In genomic region chr2:172089005-172089504, GRCh38 we compare ENCODE assay signal across 17 cellular contexts. TPM values are rescaled to one million over a fixed set of nuclear protein-coding genes. Genes with fewer than 3 reads are reported as not detected.
DNase-seq lines count a peak whose midpoint lies in the region; ATAC-seq and TF ChIP-seq lines count a peak whose summit lies in the region.
"Had no signal": no experiment of that assay in that cellular context is flagged by ENCODE, and none has a peak within 500 bp of the region (broad histone marks: within the 10 kb centered on the region; RNA-seq: fewer than 3 reads in every experiment).

No MANE protein-coding gene starts in this region.

- H3K9me3 ChIP-seq in CD4-positive, alpha-beta T cell (ENCODE audit: control insufficient read depth, low read length) = peaks cover 9% of the 10 kb centered on the region
- H3K9me3 ChIP-seq in CD8-positive, alpha-beta memory T cell (ENCODE audit: low read length) = no peaks in the 10 kb centered on the region
- H3K9me3 ChIP-seq: HAP-1 had no signal

- no peak overlapping the region for H3K27ac ChIP-seq in CD4-positive, alpha-beta T cell (ENCODE audit: low read depth, low read length)
- H3K27ac ChIP-seq in dorsolateral prefrontal cortex = peak overlapping the region in 11 of 59 donors; percentile 5 to 65 (median 54)
- H3K27ac ChIP-seq in CD8-positive, alpha-beta memory T cell (ENCODE audit: low read depth, low read length) = no peak overlapping the region
- H3K27ac ChIP-seq: HL-60, PC-9 had no signal

- no peak for ATAC-seq in CD4-positive, alpha-beta T cell (ENCODE audit: poor library complexity)
- no peak for ATAC-seq in activated CD4-positive, CD25-positive, alpha-beta regulatory T cell treated with anti-CD3 and anti-CD28 coated beads, Interleukin-2, amount 50 U/mL, for 24 hours
- ATAC-seq: CD8-positive, alpha-beta T cell; K562 had no signal

- peak overlapping the region in 35 of 59 donors; percentile 1 to 68 (median 53) for H3K4me3 ChIP-seq in dorsolateral prefrontal cortex
- no peak overlapping the region for H3K4me3 ChIP-seq in CD8-positive, alpha-beta memory T cell (ENCODE audit: low read length)
- H3K4me3 ChIP-seq: HAP-1, K562, PC-9 had no signal

- peaks cover 10% of the 10 kb centered on the region for H3K36me3 Mint-ChIP-seq in CD4-positive, alpha-beta T cell (ENCODE audit: low read depth)
- peaks cover 29% of the 10 kb centered on the region for H3K36me3 Mint-ChIP-seq in HFFc6 (ENCODE audit: low read depth)
- peaks cover 27% of the 10 kb centered on the region for H3K36me3 Mint-ChIP-seq in neural crest cell (ENCODE audit: low read depth)
- H3K36me3 Mint-ChIP-seq in progenitor cell of endocrine pancreas (ENCODE audit: insufficient read depth) = no peaks in the 10 kb centered on the region
- H3K36me3 Mint-ChIP-seq in CD8-positive, alpha-beta memory T cell = peaks cover 0 to 1% (median 0%) of the 10 kb centered on the region in 3 donors
- H3K36me3 Mint-ChIP-seq: CD8-positive, alpha-beta T cell had no signal

- no peak for TF ChIP-seq CTCF in CD4-positive, alpha-beta T cell (IDR thresholded peaks at IDR 0.05)
- no peak for TF ChIP-seq CTCF in HFFc6 (IDR thresholded peaks at IDR 0.05)
- TF ChIP-seq CTCF in dorsolateral prefrontal cortex (IDR thresholded peaks at IDR 0.05 in 54 of 56, conservative IDR thresholded peaks at IDR 0.05 in 2 of 56; ENCODE audit: low read depth in 1 of 56, partially characterized antibody in 56 of 56) = no peak
- no peak for TF ChIP-seq CTCF in neural crest cell (conservative IDR thresholded peaks at IDR 0.05)
- TF ChIP-seq CTCF in progenitor cell of endocrine pancreas (IDR thresholded peaks at IDR 0.05; ENCODE audit: unreplicated experiment) = no peak

- CTCF ChIA-PET in CD4-positive, alpha-beta T cell (lab: Charles Lee) = no interaction called here
- CTCF ChIA-PET in CD8-positive, alpha-beta memory T cell (lab: Charles Lee) = interaction anchor here (3.0 kb wide), 1 partner anchor 13 kb away, joined by 11 read pairs; no protein-coding TSS in a partner anchor

- no peaks in the 10 kb centered on the region for H3K36me3 ChIP-seq in CD8-positive, alpha-beta memory T cell (ENCODE audit: insufficient read depth, low read length)

- no peak overlapping the region for H3K4me3 Mint-ChIP-seq in CD4-positive, alpha-beta T cell
- H3K4me3 Mint-ChIP-seq in HFFc6 (peak overlapping the region; percentile 98), neural crest cell (peak overlapping the region; percentile 99), progenitor cell of endocrine pancreas (ENCODE audit: low read depth) (no peak overlapping the region)
- peak overlapping the region in 3 of 7 donors; percentile 43 to 85 (median 59) for H3K4me3 Mint-ChIP-seq in CD8-positive, alpha-beta memory T cell
- H3K4me3 Mint-ChIP-seq: CD8-positive, alpha-beta T cell had no signal

- H3K4me1 ChIP-seq in CD8-positive, alpha-beta memory T cell (ENCODE audit: insufficient read depth, low read length) = peaks cover 47% of the 10 kb centered on the region

- H3K9me3 Mint-ChIP-seq in CD4-positive, alpha-beta T cell = no peaks in the 10 kb centered on the region
- no peaks in the 10 kb centered on the region for H3K9me3 Mint-ChIP-seq in HFFc6
- no peaks in the 10 kb centered on the region for H3K9me3 Mint-ChIP-seq in neural crest cell
- no peaks in the 10 kb centered on the region for H3K9me3 Mint-ChIP-seq in progenitor cell of endocrine pancreas (ENCODE audit: low read depth)
- H3K9me3 Mint-ChIP-seq in CD8-positive, alpha-beta memory T cell = peaks cover 3 to 40% (median 24%) of the 10 kb centered on the region in 5 donors

- H3K4me1 Mint-ChIP-seq in CD4-positive, alpha-beta T cell (ENCODE audit: low read depth) = peaks cover 56% of the 10 kb centered on the region
- H3K4me1 Mint-ChIP-seq in HFFc6 (ENCODE audit: low read depth) (peaks cover 77% of the 10 kb centered on the region), neural crest cell (peaks cover 60% of the 10 kb centered on the region), progenitor cell of endocrine pancreas (ENCODE audit: low read depth) (peaks cover 11% of the 10 kb centered on the region)
- peaks cover 43 to 53% (median 50%) of the 10 kb centered on the region in 3 donors for H3K4me1 Mint-ChIP-seq in CD8-positive, alpha-beta memory T cell

- H3K27ac Mint-ChIP-seq in CD4-positive, alpha-beta T cell = peak overlapping the region; percentile 78
- H3K27ac Mint-ChIP-seq in HFFc6 (peak overlapping the region; percentile 99; the same call in 1 of the 2 replicates), neural crest cell (ENCODE audit: unreplicated experiment) (no peak overlapping the region), progenitor cell of endocrine pancreas (no peak overlapping the region)
- H3K27ac Mint-ChIP-seq in CD8-positive, alpha-beta memory T cell = peak overlapping the region in 1 of 8 donors; percentile 93
- H3K27ac Mint-ChIP-seq: CD8-positive, alpha-beta T cell had no signal

- H3K27me3 ChIP-seq in CD4-positive, alpha-beta T cell (ENCODE audit: control insufficient read depth, insufficient read depth, low read length) = peaks cover 99% of the 10 kb centered on the region
- peaks cover 23 to 100% (median 100%) of the 10 kb centered on the region in 45 donors for H3K27me3 ChIP-seq in dorsolateral prefrontal cortex
- H3K27me3 ChIP-seq in CD8-positive, alpha-beta memory T cell (ENCODE audit: insufficient read depth, low read length, poor library complexity, severe bottlenecking) = peaks cover 99% of the 10 kb centered on the region

- H3K27me3 Mint-ChIP-seq in CD4-positive, alpha-beta T cell = peaks cover 100% of the 10 kb centered on the region
- H3K27me3 Mint-ChIP-seq in HFFc6 (ENCODE audit: insufficient read depth) (peaks cover 46% of the 10 kb centered on the region), neural crest cell (ENCODE audit: low read depth) (peaks cover 99% of the 10 kb centered on the region), progenitor cell of endocrine pancreas (peaks cover 98% of the 10 kb centered on the region)
- H3K27me3 Mint-ChIP-seq in CD8-positive, alpha-beta memory T cell = peaks cover 97 to 98% of the 10 kb centered on the region in 2 donors

- intact Hi-C loops in CD4-positive, alpha-beta T cell (cut with DNase I, micrococcal nuclease) = no loop called here
- intact Hi-C loops in dorsolateral prefrontal cortex (cut with DNase I) = no loop called here

- DNase-seq in CD4-positive, alpha-beta T cell = no peak
- DNase-seq in HFFc6 (no peak), dorsolateral prefrontal cortex (no peak), neural crest cell (ENCODE audit: low read depth, low spot score) (peak; percentile 2), progenitor cell of endocrine pancreas (ENCODE audit: low spot score, unreplicated experiment) (no peak)
- no peak for DNase-seq in CD8-positive, alpha-beta memory T cell
- DNase-seq in activated naive CD4-positive, alpha-beta T cell (lab: John Stamatoyannopoulos, UW) = no peak
- DNase-seq: MV-4-11, NCI-H1436, NCI-H510A treated with DMSO at 0.1 percent for 48 hours, PC-9, SW 1271 had no signal

- POLR2A ChIA-PET in CD4-positive, alpha-beta T cell (lab: Charles Lee) = interaction anchor here (1.5 kb wide), 1 partner anchor 10 kb away, joined by 9 read pairs; no protein-coding TSS in a partner anchor
- POLR2A ChIA-PET in CD8-positive, alpha-beta memory T cell (lab: Charles Lee) = interaction anchor here (1.0 to 1.3 kb wide), 2 partner anchors 8 to 10 kb away, joined by 3 to 6 read pairs; no protein-coding TSS in a partner anchor

RNA-seq across cellular contexts. Expression of gene DLX1, which starts 3.7 kb away (rescaled TPM):
- not detected for total RNA-seq in CD4-positive, alpha-beta T cell
- total RNA-seq in HFFc6 (2021; fragmentation: NEBNext Ultra II Directional; extraction: Animal tissue kit (Norgen Biotek cat#: 25700)) = 10 to 100 TPM in 2 of 6 experiments, 1 to 10 TPM in 4; 8.2 to 13.9 (median 9.2) TPM
- total RNA-seq in dorsolateral prefrontal cortex (10 to 100 TPM in 53 of 120 experiments, 1 to 10 TPM in 67; 1.5 to 24.3 (median 9.6) TPM), neural crest cell (48.9 and 51.5 TPM in 2 replicates), progenitor cell of endocrine pancreas (1.7 and 4.1 TPM in 2 replicates)
- not detected for total RNA-seq in CD8-positive, alpha-beta memory T cell
- not detected for polyA plus RNA-seq in CD8-positive, alpha-beta memory T cell
- total RNA-seq: CD8-positive, alpha-beta T cell had no signal

RNA-seq across cellular contexts. Expression of gene DLX2, which starts 13.6 kb away (rescaled TPM):
- not detected for total RNA-seq in CD4-positive, alpha-beta T cell
- total RNA-seq in HFFc6 (2021; fragmentation: NEBNext Ultra II Directional; extraction: Animal tissue kit (Norgen Biotek cat#: 25700)) = 10 to 100 TPM in 2 of 6 experiments, 1 to 10 TPM in 4; 8.8 to 12.6 (median 9.5) TPM
- 1 to 10 TPM in 111 of 120 experiments, under 1 TPM in 9; 0.39 to 4.2 (median 1.8) TPM for total RNA-seq in dorsolateral prefrontal cortex
- total RNA-seq in neural crest cell = 21.1 and 22.6 TPM in 2 replicates
- 1.7 and 3.4 TPM in 2 replicates for total RNA-seq in progenitor cell of endocrine pancreas
- under 1 TPM in 1 of 2 experiments, not detected in 1; 0.16 TPM for total RNA-seq in CD8-positive, alpha-beta memory T cell
- not detected for polyA plus RNA-seq in CD8-positive, alpha-beta memory T cell

Comparison
In these comparisons a context has a peak if more than half of its experiments do, and no peak if none do; other contexts are left out.
1. H3K27ac Mint-ChIP-seq: peak in CD4-positive, alpha-beta T cell (single experiment) and HFFc6 (single experiment); none in neural crest cell (single experiment) and progenitor cell of endocrine pancreas (single experiment).
2. H3K4me3 Mint-ChIP-seq: peak in HFFc6 (single experiment) and neural crest cell (single experiment); none in CD4-positive, alpha-beta T cell (single experiment) and progenitor cell of endocrine pancreas (single experiment).